Comparison of ENCODE assay signal across 1 cellular context in the genomic region with DNA sequence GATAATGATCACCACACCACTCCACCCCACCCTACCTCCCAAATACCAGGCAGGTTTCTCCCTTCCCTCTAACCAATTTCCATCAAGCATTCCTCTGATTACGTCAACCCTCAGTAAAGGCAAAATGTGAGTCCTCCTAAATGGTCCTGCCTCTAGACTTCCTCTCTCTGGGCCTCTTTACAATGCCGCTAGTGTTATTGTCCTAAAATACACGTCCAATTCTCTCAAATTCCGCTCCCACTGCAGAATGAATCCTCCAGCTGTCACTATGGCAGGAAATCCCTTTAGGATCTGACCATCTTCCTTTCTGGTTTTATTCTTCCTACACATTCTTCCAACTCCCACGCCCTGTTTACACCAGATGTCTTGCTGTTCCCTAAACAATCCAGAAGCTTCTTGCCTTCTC.
TF ChIP-seq lines count a peak whose summit lies in the region.

No MANE protein-coding gene starts in this region.

TF ChIP-seq in WTC11, 78 proteins besides CTCF, POLR2A, EP300 and RAD21 (continued from another document):
- TF ChIP-seq, protein P1, sequence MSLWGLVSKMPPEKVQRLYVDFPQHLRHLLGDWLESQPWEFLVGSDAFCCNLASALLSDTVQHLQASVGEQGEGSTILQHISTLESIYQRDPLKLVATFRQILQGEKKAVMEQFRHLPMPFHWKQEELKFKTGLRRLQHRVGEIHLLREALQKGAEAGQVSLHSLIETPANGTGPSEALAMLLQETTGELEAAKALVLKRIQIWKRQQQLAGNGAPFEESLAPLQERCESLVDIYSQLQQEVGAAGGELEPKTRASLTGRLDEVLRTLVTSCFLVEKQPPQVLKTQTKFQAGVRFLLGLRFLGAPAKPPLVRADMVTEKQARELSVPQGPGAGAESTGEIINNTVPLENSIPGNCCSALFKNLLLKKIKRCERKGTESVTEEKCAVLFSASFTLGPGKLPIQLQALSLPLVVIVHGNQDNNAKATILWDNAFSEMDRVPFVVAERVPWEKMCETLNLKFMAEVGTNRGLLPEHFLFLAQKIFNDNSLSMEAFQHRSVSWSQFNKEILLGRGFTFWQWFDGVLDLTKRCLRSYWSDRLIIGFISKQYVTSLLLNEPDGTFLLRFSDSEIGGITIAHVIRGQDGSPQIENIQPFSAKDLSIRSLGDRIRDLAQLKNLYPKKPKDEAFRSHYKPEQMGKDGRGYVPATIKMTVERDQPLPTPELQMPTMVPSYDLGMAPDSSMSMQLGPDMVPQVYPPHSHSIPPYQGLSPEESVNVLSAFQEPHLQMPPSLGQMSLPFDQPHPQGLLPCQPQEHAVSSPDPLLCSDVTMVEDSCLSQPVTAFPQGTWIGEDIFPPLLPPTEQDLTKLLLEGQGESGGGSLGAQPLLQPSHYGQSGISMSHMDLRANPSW (CRISPR knock-in tag; conservative IDR thresholded peaks at IDR 0.05; ENCODE audit: low read depth), result no peak
- TF ChIP-seq CREB1 (CRISPR knock-in tag; IDR thresholded peaks at IDR 0.05) (no peak), ESRRA (CRISPR knock-in tag; IDR thresholded peaks at IDR 0.05; ENCODE audit: borderline replicate concordance) (no peak), ZNF671 (CRISPR knock-in tag; IDR thresholded peaks at IDR 0.05) (no peak), NR1H2 (CRISPR knock-in tag; IDR thresholded peaks at IDR 0.05) (no peak), CREM (CRISPR knock-in tag; IDR thresholded peaks at IDR 0.05) (no peak), EMX1 (CRISPR knock-in tag; IDR thresholded peaks at IDR 0.05) (no peak)
- TF ChIP-seq, protein P2, sequence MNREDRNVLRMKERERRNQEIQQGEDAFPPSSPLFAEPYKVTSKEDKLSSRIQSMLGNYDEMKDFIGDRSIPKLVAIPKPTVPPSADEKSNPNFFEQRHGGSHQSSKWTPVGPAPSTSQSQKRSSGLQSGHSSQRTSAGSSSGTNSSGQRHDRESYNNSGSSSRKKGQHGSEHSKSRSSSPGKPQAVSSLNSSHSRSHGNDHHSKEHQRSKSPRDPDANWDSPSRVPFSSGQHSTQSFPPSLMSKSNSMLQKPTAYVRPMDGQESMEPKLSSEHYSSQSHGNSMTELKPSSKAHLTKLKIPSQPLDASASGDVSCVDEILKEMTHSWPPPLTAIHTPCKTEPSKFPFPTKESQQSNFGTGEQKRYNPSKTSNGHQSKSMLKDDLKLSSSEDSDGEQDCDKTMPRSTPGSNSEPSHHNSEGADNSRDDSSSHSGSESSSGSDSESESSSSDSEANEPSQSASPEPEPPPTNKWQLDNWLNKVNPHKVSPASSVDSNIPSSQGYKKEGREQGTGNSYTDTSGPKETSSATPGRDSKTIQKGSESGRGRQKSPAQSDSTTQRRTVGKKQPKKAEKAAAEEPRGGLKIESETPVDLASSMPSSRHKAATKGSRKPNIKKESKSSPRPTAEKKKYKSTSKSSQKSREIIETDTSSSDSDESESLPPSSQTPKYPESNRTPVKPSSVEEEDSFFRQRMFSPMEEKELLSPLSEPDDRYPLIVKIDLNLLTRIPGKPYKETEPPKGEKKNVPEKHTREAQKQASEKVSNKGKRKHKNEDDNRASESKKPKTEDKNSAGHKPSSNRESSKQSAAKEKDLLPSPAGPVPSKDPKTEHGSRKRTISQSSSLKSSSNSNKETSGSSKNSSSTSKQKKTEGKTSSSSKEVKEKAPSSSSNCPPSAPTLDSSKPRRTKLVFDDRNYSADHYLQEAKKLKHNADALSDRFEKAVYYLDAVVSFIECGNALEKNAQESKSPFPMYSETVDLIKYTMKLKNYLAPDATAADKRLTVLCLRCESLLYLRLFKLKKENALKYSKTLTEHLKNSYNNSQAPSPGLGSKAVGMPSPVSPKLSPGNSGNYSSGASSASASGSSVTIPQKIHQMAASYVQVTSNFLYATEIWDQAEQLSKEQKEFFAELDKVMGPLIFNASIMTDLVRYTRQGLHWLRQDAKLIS (CRISPR knock-in tag; IDR thresholded peaks at IDR 0.05; ENCODE audit: borderline replicate concordance), result no peak
- TF ChIP-seq, protein P3, sequence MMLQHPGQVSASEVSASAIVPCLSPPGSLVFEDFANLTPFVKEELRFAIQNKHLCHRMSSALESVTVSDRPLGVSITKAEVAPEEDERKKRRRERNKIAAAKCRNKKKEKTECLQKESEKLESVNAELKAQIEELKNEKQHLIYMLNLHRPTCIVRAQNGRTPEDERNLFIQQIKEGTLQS (CRISPR knock-in tag; conservative IDR thresholded peaks at IDR 0.05), result no peak
TF ChIP-seq in WTC11: peak in this region for 0.
